Comparison of ENCODE assay signal across 22 cellular contexts in the genomic region with DNA sequence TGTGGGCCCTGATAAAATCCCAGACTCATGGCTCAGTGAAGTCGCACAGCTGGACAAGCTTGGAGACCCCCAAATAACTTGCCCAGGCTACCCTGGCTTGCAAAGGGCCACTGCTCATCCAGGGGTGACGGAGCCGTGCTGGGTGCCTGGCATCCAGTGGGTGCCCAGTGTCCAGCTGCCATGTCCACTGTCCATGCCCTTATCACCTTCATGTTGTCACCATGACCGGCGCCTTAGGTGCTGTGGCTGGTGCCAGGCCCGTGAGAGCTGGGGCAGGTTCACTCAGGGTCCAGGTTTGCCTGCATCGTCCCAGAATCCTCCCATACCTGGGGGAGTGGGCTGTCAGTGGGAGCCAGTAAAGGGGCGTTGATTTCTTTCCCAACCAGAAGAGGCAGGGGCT. TPM values are rescaled to one million over a fixed set of nuclear protein-coding genes. Genes with fewer than 3 reads are reported as not detected.
DNase-seq lines count a peak whose midpoint lies in the region; ATAC-seq and TF ChIP-seq lines count a peak whose summit lies in the region.
"Had no signal": no experiment of that assay in that cellular context is flagged by ENCODE, and none has a peak within 500 bp of the region (broad histone marks: within the 10 kb centered on the region; RNA-seq: fewer than 3 reads in every experiment).

No MANE protein-coding gene starts in this region.

- H3K27me3 Mint-ChIP-seq in glutamatergic neuron (ENCODE audit: unreplicated experiment) (peaks cover 17% of the 10 kb centered on the region), CD14-positive monocyte (ENCODE audit: low read depth in 3 of 3) (peaks cover 20 to 28% (median 25%) of the 10 kb centered on the region in 3 donors)
- H3K27me3 Mint-ChIP-seq: activated naive CD4-positive, alpha-beta T cell treated with anti-CD3 and anti-CD28 coated beads, Interleukin-2, amount 50 U/mL, for 24 hours; CD4-positive, alpha-beta T cell had no signal

- H3K27ac Mint-ChIP-seq in glutamatergic neuron (ENCODE audit: unreplicated experiment) (no peak overlapping the region), CD14-positive monocyte (no peak overlapping the region)
- H3K27ac Mint-ChIP-seq: activated naive CD4-positive, alpha-beta T cell treated with anti-CD3 and anti-CD28 coated beads, Interleukin-2, amount 50 U/mL, for 24 hours; CD4-positive, alpha-beta T cell had no signal

- H3K36me3 ChIP-seq in heart left ventricle (peaks cover 0 to 35% (median 20%) of the 10 kb centered on the region in 9 donors), rectal smooth muscle tissue (ENCODE audit: control insufficient read depth, insufficient read depth, low read length) (peaks cover 4% of the 10 kb centered on the region), aorta (ENCODE audit: control insufficient read depth in 1 of 2, insufficient read depth in 2 of 2, low read length in 1 of 2) (no peaks in the 10 kb centered on the region)
- H3K36me3 ChIP-seq: neutrophil had no signal

- H3K9me3 ChIP-seq in heart left ventricle (no peaks in the 10 kb centered on the region), aorta (ENCODE audit: control insufficient read depth, low read length) (no peaks in the 10 kb centered on the region)
- H3K9me3 ChIP-seq: neutrophil had no signal

- peak in 1 of 5 donors; percentile 61 for DNase-seq in heart left ventricle
- no peak for DNase-seq in left cardiac atrium
- DNase-seq in glutamatergic neuron: peak; percentile 0
- DNase-seq in aorta: peak in 1 of 2 donors; percentile 66
- DNase-seq in CD14-positive monocyte (ENCODE audit: low spot score): no peak
- no peak for DNase-seq in AG08395 (ENCODE audit: low spot score)
- no peak for DNase-seq in GF-D8 (lab: John Stamatoyannopoulos, UW)
- DNase-seq: activated CD4-positive, alpha-beta T cell treated with anti-CD3 and anti-CD28 coated beads, Interleukin-2, amount 50 U/mL, for 4 hours; activated T-cell treated with anti-CD3 and anti-CD28 coated beads, Interleukin-2, amount 50 U/mL, for 1 hour; CD4-positive, alpha-beta T cell; H9; midbrain; NCI-H1048; NCI-H2081 treated with DMSO at 0.1 percent for 48 hours; NCI-H69; PC-9; stimulated activated CD4-positive, alpha-beta T cell treated with anti-CD3 and anti-CD28 coated beads, Interleukin-4, amount 100 ng/mL, for 1 hour had no signal

- H3K27ac ChIP-seq in heart left ventricle: peak overlapping the region; percentile 61 to 92 (median 84)
- H3K27ac ChIP-seq in rectal smooth muscle tissue (ENCODE audit: low read depth, low read length): peak overlapping the region; percentile 82
- peak overlapping the region; percentile 44 to 87 for H3K27ac ChIP-seq in aorta (ENCODE audit: low read depth in 1 of 2, low read length in 2 of 2)
- H3K27ac ChIP-seq: brain microvascular endothelial cell, neutrophil, PC-9 had no signal

- intact Hi-C loops in heart left ventricle (cut with DNase I) (loop anchor here in 3 of 10 donors (2.0 to 5.0 kb wide), 2 partner anchors 15 to 52 kb away; no protein-coding TSS in a partner anchor), left cardiac atrium (cut with DNase I) (no loop called here), aorta (cut with DNase I) (loop anchor here in 1 of 2 donors (1.0 kb wide), 1 partner anchor 15 kb away; no protein-coding TSS in a partner anchor), CD14-positive monocyte (cut with micrococcal nuclease) (no loop called here)

- peaks cover 19 to 54% (median 50%) of the 10 kb centered on the region in 12 donors for H3K4me1 ChIP-seq in heart left ventricle
- peaks cover 46% of the 10 kb centered on the region for H3K4me1 ChIP-seq in rectal smooth muscle tissue (ENCODE audit: control insufficient read depth, insufficient read depth, low read length)
- H3K4me1 ChIP-seq in aorta (ENCODE audit: control insufficient read depth in 1 of 2, insufficient read depth in 2 of 2, low read length in 2 of 2): peaks cover 0 to 3% of the 10 kb centered on the region in 2 donors

- 77 to 82% (median 80%) methylated on average over 2 to 8 of the region's 8 CpGs for WGBS in heart left ventricle, 4 donors
- 82 to 88% methylated on average over 8 of the region's 8 CpGs for WGBS in aorta, 2 donors

- no peaks in the 10 kb centered on the region for H3K27me3 ChIP-seq in heart left ventricle
- no peaks in the 10 kb centered on the region for H3K27me3 ChIP-seq in rectal smooth muscle tissue (ENCODE audit: control insufficient read depth, insufficient read depth, low read length)
- no peaks in the 10 kb centered on the region for H3K27me3 ChIP-seq in aorta (ENCODE audit: control insufficient read depth in 1 of 2, insufficient read depth in 2 of 2, low read length in 1 of 2)
- H3K27me3 ChIP-seq: brain microvascular endothelial cell had no signal

- TF ChIP-seq CTCF in heart left ventricle (IDR thresholded peaks at IDR 0.05): no peak
- TF ChIP-seq CTCF in glutamatergic neuron (IDR thresholded peaks at IDR 0.05; ENCODE audit: partially characterized antibody, unreplicated experiment): no peak
- no peak for TF ChIP-seq CTCF in CD14-positive monocyte (IDR thresholded peaks at IDR 0.05)

- H3K4me3 Mint-ChIP-seq in glutamatergic neuron (ENCODE audit: unreplicated experiment) (no peak overlapping the region), CD14-positive monocyte (no peak overlapping the region)
- H3K4me3 Mint-ChIP-seq: activated naive CD4-positive, alpha-beta T cell treated with anti-CD3 and anti-CD28 coated beads, Interleukin-2, amount 50 U/mL, for 24 hours; CD4-positive, alpha-beta T cell; H9 had no signal

- no peak for TF ChIP-seq POLR2A in heart left ventricle (IDR thresholded peaks at IDR 0.05)

- peaks cover 13% of the 10 kb centered on the region for H3K9me3 Mint-ChIP-seq in glutamatergic neuron (ENCODE audit: unreplicated experiment)
- peaks cover 0 to 6% (median 4%) of the 10 kb centered on the region in 7 donors for H3K9me3 Mint-ChIP-seq in CD14-positive monocyte
- H3K9me3 Mint-ChIP-seq: activated naive CD4-positive, alpha-beta T cell treated with anti-CD3 and anti-CD28 coated beads, Interleukin-2, amount 50 U/mL, for 24 hours; CD4-positive, alpha-beta T cell had no signal

- no peak for ATAC-seq in heart left ventricle
- ATAC-seq in left cardiac atrium: no peak
- ATAC-seq in aorta (ENCODE audit: low FRiP score): no peak
- ATAC-seq: SK-N-SH treated with all-trans-retinoic acid at 6 μM for 48 hours had no signal

- no peak overlapping the region for H3K9ac ChIP-seq in rectal smooth muscle tissue (ENCODE audit: low read length)

- H3K4me3 ChIP-seq in heart left ventricle (no peak overlapping the region), rectal smooth muscle tissue (ENCODE audit: low read length) (no peak overlapping the region), aorta (ENCODE audit: low read length in 2 of 2) (no peak overlapping the region)
- H3K4me3 ChIP-seq: PC-9 had no signal

- peaks cover 8% of the 10 kb centered on the region for H3K36me3 Mint-ChIP-seq in glutamatergic neuron (ENCODE audit: unreplicated experiment)
- peaks cover 5 to 7% of the 10 kb centered on the region in 2 donors for H3K36me3 Mint-ChIP-seq in CD14-positive monocyte

- H3K4me1 Mint-ChIP-seq in glutamatergic neuron (ENCODE audit: low read depth, unreplicated experiment) (peaks cover 48% of the 10 kb centered on the region), CD14-positive monocyte (peaks cover 46% of the 10 kb centered on the region)
- H3K4me1 Mint-ChIP-seq: activated naive CD4-positive, alpha-beta T cell treated with anti-CD3 and anti-CD28 coated beads, Interleukin-2, amount 50 U/mL, for 24 hours had no signal

RNA-seq across cellular contexts. Expression of gene LRP5, which starts 57.4 kb away (rescaled TPM):
- total RNA-seq in heart left ventricle (10 to 100 TPM; 34.5 to 62.5 (median 39.8) TPM), left cardiac atrium (10 to 100 TPM; 53.4 to 60.3 TPM), glutamatergic neuron (ENCODE audit: unreplicated experiment) (17.4 TPM), aorta (100 to 1,000 TPM in 1 of 2 donors, 10 to 100 TPM in 1; 85.9 to 103 TPM)
- polyA plus RNA-seq in heart left ventricle (10 to 100 TPM; 30.2 to 44.0 TPM), aorta (10 to 100 TPM; 23.9 to 53.2 TPM), CD14-positive monocyte (under 1 TPM in 1 of 2 donors, not detected in 1; 0.23 TPM)
